10 cellular contexts compared by ENCODE assay signal in genomic region chr10:851891-852290, GRCh38.
DNase-seq lines count a peak whose midpoint lies in the region; ATAC-seq lines count a peak whose summit lies in the region.
"Had no signal": no experiment of that assay in that cellular context is flagged by ENCODE, and none has a peak within 500 bp of the region (broad histone marks: within the 10 kb centered on the region; RNA-seq: fewer than 3 reads in every experiment).

No MANE protein-coding gene starts in this region.

- H3K9me3 Mint-ChIP-seq in activated naive CD8-positive, alpha-beta T cell (ENCODE audit: low read depth), result no peaks in the 10 kb centered on the region

- no peaks in the 10 kb centered on the region for H3K27me3 Mint-ChIP-seq in activated naive CD8-positive, alpha-beta T cell

- H3K4me1 Mint-ChIP-seq in activated naive CD8-positive, alpha-beta T cell (ENCODE audit: low read depth), result peaks cover 42% of the 10 kb centered on the region

- peaks cover 33% of the 10 kb centered on the region for H3K36me3 Mint-ChIP-seq in activated naive CD8-positive, alpha-beta T cell

- H3K27ac Mint-ChIP-seq in activated naive CD8-positive, alpha-beta T cell, result peak overlapping the region; percentile 1

- no peak overlapping the region for H3K4me3 Mint-ChIP-seq in activated naive CD8-positive, alpha-beta T cell

- ATAC-seq in GM18502 (IDR thresholded peaks at IDR 0.05; ENCODE audit: poor library complexity, unreplicated experiment) (peak; percentile 89), GM21367 (IDR thresholded peaks at IDR 0.05; ENCODE audit: unreplicated experiment) (peak; percentile 86), HG03196 (IDR thresholded peaks at IDR 0.05; ENCODE audit: unreplicated experiment) (peak; percentile 76), left lobe of liver (no peak), sciatic nerve (no peak)

- intact Hi-C loops in sciatic nerve (cut with DNase I), result no loop called here

- DNase-seq in NCI-H2196 (lab: John Stamatoyannopoulos, UW; ENCODE audit: unreplicated experiment) (no peak), nucleus accumbens (lab: John Stamatoyannopoulos, UW) (no peak), left lobe of liver (ENCODE audit: low spot score) (no peak), sciatic nerve (ENCODE audit: low spot score) (no peak)
- DNase-seq: dermis blood vessel endothelial cell, NCI-H187 treated with DMSO at 0.1 percent for 48 hours had no signal

Comparison
In these comparisons a context has a peak if more than half of its experiments do, and no peak if none do; other contexts are left out.
1. ATAC-seq: peak in GM18502 (single experiment), GM21367 (single experiment) and HG03196 (single experiment); none in left lobe of liver (single experiment) and sciatic nerve (single experiment).